Comparison of ENCODE assay signal across 7 cellular contexts in genomic region chr6:38705924-38706323, GRCh38. TPM values are rescaled to one million over a fixed set of nuclear protein-coding genes. Genes with fewer than 3 reads are reported as not detected.
"Had no signal": no experiment of that assay in that cellular context is flagged by ENCODE, and none has a peak within 500 bp of the region (broad histone marks: within the 10 kb centered on the region; RNA-seq: fewer than 3 reads in every experiment).

No MANE protein-coding gene starts in this region.

- DNase-seq: H9, HCEC 1CT, IMR-90, KBM-7 had no signal

- H3K4me3 ChIP-seq: GM23338 had no signal

- H3K27ac Mint-ChIP-seq: GM23338, H9 had no signal

- ATAC-seq: GM23338 had no signal

- H3K4me3 Mint-ChIP-seq: GM23338, H9 had no signal

RNA-seq across cellular contexts. Expression of gene DNAH8, which starts 9.2 kb away (rescaled TPM):
- total RNA-seq: GM23338, H1, H9, HT-29, IMR-90 had no signal
- polyA plus RNA-seq: IMR-90 had no signal
